Comparison of ENCODE assay signal across 18 cellular contexts in genomic region chr5:2582106-2582505, GRCh38.
A peak's percentile ranks its signal among the peaks of the same experiment; 100 is the strongest.
DNase-seq lines count a peak whose midpoint lies in the region; ATAC-seq and TF ChIP-seq lines count a peak whose summit lies in the region.
"Had no signal": no experiment of that assay in that cellular context is flagged by ENCODE, and none has a peak within 500 bp of the region (broad histone marks: within the 10 kb centered on the region; RNA-seq: fewer than 3 reads in every experiment).

No MANE protein-coding gene starts in this region.

- no peak overlapping the region for H3K4me2 ChIP-seq in neural progenitor cell
- H3K4me2 ChIP-seq: GM23338 had no signal

- no peaks in the 10 kb centered on the region for H4K20me1 ChIP-seq in neural progenitor cell (ENCODE audit: low read depth)

- H3K27ac Mint-ChIP-seq in neural progenitor cell: no peak overlapping the region
- H3K27ac Mint-ChIP-seq: CD4-positive, alpha-beta T cell; GM23338; HFFc6 had no signal

- peaks cover 7% of the 10 kb centered on the region for H3K9me3 Mint-ChIP-seq in neural progenitor cell

- no peak for TF ChIP-seq EP300 in esophagus muscularis mucosa (IDR thresholded peaks at IDR 0.05)

- peak; percentile 30; the same call in 1 of the 2 replicates for TF ChIP-seq CTCF in LNCAP (IDR thresholded peaks at IDR 0.05)
- no peak for TF ChIP-seq CTCF in esophagus muscularis mucosa (IDR thresholded peaks at IDR 0.05)
- TF ChIP-seq CTCF in neural progenitor cell (IDR thresholded peaks at IDR 0.05): no peak

- no peak overlapping the region for H3K9ac ChIP-seq in neural progenitor cell

- no peak for ATAC-seq in GM18907 (IDR thresholded peaks at IDR 0.05; ENCODE audit: unreplicated experiment)
- ATAC-seq: GM23338, HCT116 had no signal

- H3K9me3 ChIP-seq in esophagus muscularis mucosa: peaks cover 0 to 4% (median 0%) of the 10 kb centered on the region in 4 donors
- H3K9me3 ChIP-seq in neural progenitor cell (ENCODE audit: low read depth): no peaks in the 10 kb centered on the region

- DNase-seq in AG20443 (ENCODE audit: low spot score) (peak; percentile 3), esophagus muscularis mucosa (ENCODE audit: extremely low spot score) (peak; percentile 72), neural progenitor cell (ENCODE audit: low spot score) (no peak), NCI-H1092 (lab: John Stamatoyannopoulos, UW) (no peak), COLO668 (lab: John Stamatoyannopoulos, UW; ENCODE audit: unreplicated experiment) (no peak)
- DNase-seq: ACHN; AML-193; CD4-positive, alpha-beta T cell; DMS153; DMS79; GDM1; HFFc6 had no signal

- H3F3A ChIP-seq in neural progenitor cell (ENCODE audit: low read depth): no peaks in the 10 kb centered on the region

- H3K27ac ChIP-seq in esophagus muscularis mucosa (replicated peaks in 1 of 4) (no peak overlapping the region), neural progenitor cell (no peak overlapping the region)
- H3K27ac ChIP-seq: C4-2B, HL-60 had no signal

- H3K27me3 ChIP-seq in esophagus muscularis mucosa (peaks cover 0 to 34% (median 0%) of the 10 kb centered on the region in 4 donors), neural progenitor cell (no peaks in the 10 kb centered on the region)

- H3K4me1 ChIP-seq in esophagus muscularis mucosa (no peaks in the 10 kb centered on the region), neural progenitor cell (no peaks in the 10 kb centered on the region)

- no peak for TF ChIP-seq POLR2A in esophagus muscularis mucosa (IDR thresholded peaks at IDR 0.05; ENCODE audit: low read depth)

- H3K4me3 Mint-ChIP-seq in neural progenitor cell: peak overlapping the region; percentile 11
- H3K4me3 Mint-ChIP-seq: CD4-positive, alpha-beta T cell; GM23338; HFFc6 had no signal

- intact Hi-C loops in esophagus muscularis mucosa (cut with DNase I): no loop called here

- no peaks in the 10 kb centered on the region for H3K79me2 ChIP-seq in neural progenitor cell (ENCODE audit: low read depth)

- H3K4me1 Mint-ChIP-seq in neural progenitor cell: peaks cover 3% of the 10 kb centered on the region

- 83% methylated on average over 7 of the region's 7 CpGs for WGBS in esophagus muscularis mucosa

- H3K4me3 ChIP-seq in esophagus muscularis mucosa (no peak overlapping the region), neural progenitor cell (no peak overlapping the region)
- H3K4me3 ChIP-seq: GM23338 had no signal

- H3K36me3 Mint-ChIP-seq in neural progenitor cell: no peaks in the 10 kb centered on the region

- peaks cover 13% of the 10 kb centered on the region for H3K27me3 Mint-ChIP-seq in neural progenitor cell (ENCODE audit: insufficient read depth, low read depth)
- H3K27me3 Mint-ChIP-seq: CD4-positive, alpha-beta T cell had no signal

- H3K36me3 ChIP-seq in esophagus muscularis mucosa: no peaks in the 10 kb centered on the region
- no peaks in the 10 kb centered on the region for H3K36me3 ChIP-seq in neural progenitor cell

- no peak overlapping the region for H2AFZ ChIP-seq in neural progenitor cell (replicated peaks)
- H2AFZ ChIP-seq: GM23338 had no signal

Comparison
In these comparisons a context has a peak if more than half of its experiments do, and no peak if none do; other contexts are left out.
1. DNase-seq: peak in AG20443 (single experiment) and esophagus muscularis mucosa (single experiment); none in neural progenitor cell (single experiment), NCI-H1092 (single experiment) and COLO668 (single experiment).